ENCODE assay signal across 27 cellular contexts in genomic region chr10:112906945-112907344, GRCh38.
"Had no signal": no experiment of that assay in that cellular context is flagged by ENCODE, and none has a peak within 500 bp of the region (broad histone marks: within the 10 kb centered on the region; RNA-seq: fewer than 3 reads in every experiment).

No MANE protein-coding gene starts in this region.

- H3K36me3 ChIP-seq: ascending aorta, cardiac muscle cell, Peyer's patch, SJSA1 had no signal

- H3K4me3 ChIP-seq: ascending aorta, cardiac muscle cell, Peyer's patch, SJSA1 had no signal

- H3K4me1 ChIP-seq: ascending aorta, Peyer's patch had no signal

- H3K27me3 ChIP-seq: ascending aorta, cardiac muscle cell, Peyer's patch, SJSA1 had no signal

- ATAC-seq: PC-3 had no signal

- H3K9me3 ChIP-seq: ascending aorta, Peyer's patch, SJSA1, SK-N-SH had no signal

- DNase-seq: activated B cell treated with CpG ODN at 0.5 μM for 24 hours; activated CD4-positive, alpha-beta memory T cell treated with anti-CD3 and anti-CD28 coated beads, Interleukin-2, amount 10 ng/mL, durations not matched to agents 7 days and 5 days; activated CD4-positive, alpha-beta T cell treated with anti-CD3 and anti-CD28 coated beads for 48 hours; activated CD4-positive, CD25-positive, alpha-beta regulatory T cell treated with anti-CD3 and anti-CD28 coated beads, Interleukin-2, amount 50 U/mL, for 72 hours; activated gamma-delta T cell; activated naive CD4-positive, alpha-beta T cell treated with Interleukin-2 at 50 U/mL for 16 hours; activated naive CD8-positive, alpha-beta T cell treated with anti-CD3 and anti-CD28 coated beads, Interleukin-2, amount 10 ng/mL, durations not matched to agents 7 days and 5 days; activated T-cell treated with anti-CD3 and anti-CD28 coated beads, Interleukin-2, amount 50 U/mL, for 1 hour; amygdala; Karpas-422; KBM-7; NCI-H1105 treated with DMSO at 0.1 percent for 48 hours; NCI-H1436; NCI-H1694; NCI-H1930; NCI-H2081 treated with DMSO at 0.1 percent for 48 hours; NCI-H345; NCI-H524 treated with DMSO at 0.1 percent for 48 hours; PC-3; Peyer's patch; RPMI8226; SHP77 treated with DMSO at 0.1 percent for 48 hours; SK-N-SH had no signal

- H3K27ac ChIP-seq: cardiac muscle cell, Peyer's patch, SJSA1, VCaP had no signal
